In the genomic region with DNA sequence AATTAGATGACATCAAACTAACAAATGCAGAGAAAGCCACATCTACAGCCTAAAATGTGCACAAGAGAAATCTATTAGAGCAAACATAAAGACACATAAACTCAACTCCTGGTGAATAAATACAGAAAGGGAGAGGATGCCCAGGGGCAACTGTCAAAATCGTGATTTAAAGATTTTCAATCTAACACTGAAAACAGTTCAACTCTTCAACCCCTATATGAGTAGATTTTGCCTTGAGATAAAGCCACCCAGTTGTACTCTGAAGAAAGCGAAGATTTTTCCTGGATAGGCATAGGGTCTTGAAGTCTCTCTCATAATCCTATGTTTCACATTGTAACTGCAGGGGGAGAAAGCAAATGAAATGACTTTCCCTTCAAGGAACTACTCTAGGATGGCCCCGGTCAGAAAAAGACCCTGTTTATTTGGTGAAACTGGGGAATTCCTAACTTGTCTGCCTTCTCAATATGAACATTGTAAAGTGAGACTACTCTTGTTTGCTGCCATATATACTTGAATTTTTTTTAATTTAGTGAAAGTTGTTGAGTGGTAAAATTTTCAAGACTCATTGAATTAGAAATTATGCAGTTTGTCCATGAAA, we compare ENCODE assay signal across 22 cellular contexts.
DNase-seq lines count a peak whose midpoint lies in the region; ATAC-seq, FAIRE-seq and TF ChIP-seq lines count a peak whose summit lies in the region.
"Had no signal": no experiment of that assay in that cellular context is flagged by ENCODE, and none has a peak within 500 bp of the region (broad histone marks: within the 10 kb centered on the region; RNA-seq: fewer than 3 reads in every experiment).

No MANE protein-coding gene starts in this region.

- H3K27me3 ChIP-seq in GM12878 (replicated peaks in 1 of 2; ENCODE audit: control insufficient read depth in 2 of 2, insufficient read depth in 2 of 2, low read length in 1 of 2): no peaks in the 10 kb centered on the region

- 2% methylated on average over 3 of the region's 3 CpGs for WGBS in GM12878 (ENCODE audit: insufficient coverage, insufficient replicate concordance, low lambda C conversion rate, missing lambda C conversion rate)

- no peaks in the 10 kb centered on the region for H3K79me2 ChIP-seq in GM12878 (ENCODE audit: control insufficient read depth, insufficient read depth, low read length)

- no peak for TF ChIP-seq CTCF in GM12878 (IDR thresholded peaks at IDR 0.05 in 2 of 3, conservative IDR thresholded peaks at IDR 0.05 in 1 of 3; ENCODE audit: control insufficient read depth in 2 of 3, extremely low read depth in 1 of 3, insufficient read depth in 1 of 3, low read depth in 3 of 3, low read length in 3 of 3)
- no peak for TF ChIP-seq CTCF in type B pancreatic cell (conservative IDR thresholded peaks at IDR 0.05)

- H3K4me3 ChIP-seq in GM12878: no peak overlapping the region

- no peaks in the 10 kb centered on the region for H3K27me3 Mint-ChIP-seq in type B pancreatic cell
- H3K27me3 Mint-ChIP-seq: CD4-positive, alpha-beta T cell had no signal

- RAD21 ChIA-PET in GM12878 (lab: Charles Lee; ENCODE audit: unreplicated experiment): no interaction called here

- BruUV-seq in GM12878 (replicated peaks; lab: Mats Ljungman, UMichigan): no TSS peak

- H2AFZ ChIP-seq in GM12878 (ENCODE audit: control insufficient read depth, low read depth, low read length): no peak overlapping the region

- intact Hi-C loops in GM12878 (cut with micrococcal nuclease; ENCODE audit: unreplicated experiment): no loop called here

- TF ChIP-seq POLR2A in GM12878 (IDR thresholded peaks at IDR 0.05; ENCODE audit: low read depth, low read length): no peak

- H4K20me1 ChIP-seq in GM12878 (ENCODE audit: control insufficient read depth, insufficient read depth): no peaks in the 10 kb centered on the region

- no peak overlapping the region for H3K27ac ChIP-seq in GM12878 (ENCODE audit: control insufficient read depth, insufficient read depth)
- H3K27ac ChIP-seq: C4-2B, HL-60, KMS-11 had no signal

- no peak overlapping the region for H3K9ac ChIP-seq in GM12878 (ENCODE audit: control insufficient read depth, insufficient read depth, low read length)
- H3K9ac ChIP-seq: KMS-11 had no signal

- ATAC-seq in GM12878 (peak; percentile 42), HG02973 (IDR thresholded peaks at IDR 0.05; ENCODE audit: unreplicated experiment) (no peak), HG03045 (IDR thresholded peaks at IDR 0.05; ENCODE audit: unreplicated experiment) (no peak)
- ATAC-seq: HCT116 had no signal

- no peaks in the 10 kb centered on the region for H3K36me3 ChIP-seq in GM12878 (ENCODE audit: control insufficient read depth in 2 of 2, insufficient read depth in 2 of 2, low read length in 1 of 2)

- CTCF ChIA-PET in GM12878 (lab: Yijun Ruan, JAX): no interaction called here

- H3K9me3 Mint-ChIP-seq in type B pancreatic cell: peaks cover 5% of the 10 kb centered on the region
- H3K9me3 Mint-ChIP-seq: CD4-positive, alpha-beta T cell had no signal

- H3K4me1 Mint-ChIP-seq in type B pancreatic cell (ENCODE audit: unreplicated experiment): peaks cover 8% of the 10 kb centered on the region

- no peak overlapping the region for H3K4me2 ChIP-seq in GM12878 (ENCODE audit: control insufficient read depth, insufficient read depth)
- H3K4me2 ChIP-seq: KMS-11 had no signal

- no peak for TF ChIP-seq RAD21 in GM12878 (IDR thresholded peaks at IDR 0.05; ENCODE audit: insufficient read depth, low read depth, low read length)

- in situ Hi-C loops in GM12878 (cut with MboI): no loop called here

- SMC1A ChIA-PET in GM12878 (lab: Charles Lee; ENCODE audit: uncharacterized antibody, unreplicated experiment): no interaction called here

- no peak for TF ChIP-seq EP300 in GM12878 (IDR thresholded peaks at IDR 0.05; ENCODE audit: borderline replicate concordance in 1 of 2, control insufficient read depth in 1 of 2, low read depth in 2 of 2, low read length in 2 of 2)

- H3K36me3 Mint-ChIP-seq in type B pancreatic cell: no peaks in the 10 kb centered on the region

- FAIRE-seq in GM12878 (lab: Jason Lieb, UNC): no peak
- FAIRE-seq: A204.1, D721Med, GM12892 had no signal

- POLR2A ChIA-PET in GM12878 (lab: Charles Lee): no interaction called here

- H3K9me3 ChIP-seq in GM12878 (replicated peaks; ENCODE audit: control insufficient read depth, insufficient read depth, low read length): no peaks in the 10 kb centered on the region
- H3K9me3 ChIP-seq: Caco-2 had no signal

- DNase-seq in NCI-H69 (lab: John Stamatoyannopoulos, UW) (peak; percentile 32), SK-N-DZ (ENCODE audit: low spot score) (peak; percentile 61), GM12878 (ENCODE audit: low read depth, low spot score) (no peak), type B pancreatic cell (ENCODE audit: extremely low spot score, unreplicated experiment) (no peak), NCI-H146 (lab: John Stamatoyannopoulos, UW) (no peak)
- DNase-seq: ACHN; Caco-2; CD4-positive, alpha-beta T cell; DMS53; DND-41; EL; GOT3; H7 had no signal

- peak overlapping the region; percentile 13 for H3K4me3 Mint-ChIP-seq in type B pancreatic cell
- H3K4me3 Mint-ChIP-seq: CD4-positive, alpha-beta T cell had no signal

- H3K27ac Mint-ChIP-seq in type B pancreatic cell: peak overlapping the region; percentile 61
- H3K27ac Mint-ChIP-seq: CD4-positive, alpha-beta T cell had no signal

- no peaks in the 10 kb centered on the region for H3K4me1 ChIP-seq in GM12878 (ENCODE audit: control insufficient read depth, insufficient read depth, low read length)
- H3K4me1 ChIP-seq: Caco-2 had no signal

TF ChIP-seq in GM12878, 131 proteins besides CTCF, POLR2A, EP300 and RAD21:
- TF ChIP-seq HDGF (IDR thresholded peaks at IDR 0.05) (no peak), SIN3A (IDR thresholded peaks at IDR 0.05; ENCODE audit: low read depth, low read length) (no peak), MYB (IDR thresholded peaks at IDR 0.05; ENCODE audit: borderline replicate concordance, low read depth, low read length) (no peak), RUNX3 (IDR thresholded peaks at IDR 0.05; ENCODE audit: low read length) (no peak)
TF ChIP-seq in GM12878: peak in this region for 0.

Comparison
In these comparisons a context has a peak if more than half of its experiments do, and no peak if none do; other contexts are left out.
1. DNase-seq: peak in NCI-H69 (single experiment) and SK-N-DZ (single experiment); none in GM12878 (single experiment), type B pancreatic cell (single experiment) and NCI-H146 (single experiment).